Comparison of ENCODE assay signal across 28 cellular contexts in the genomic region with DNA sequence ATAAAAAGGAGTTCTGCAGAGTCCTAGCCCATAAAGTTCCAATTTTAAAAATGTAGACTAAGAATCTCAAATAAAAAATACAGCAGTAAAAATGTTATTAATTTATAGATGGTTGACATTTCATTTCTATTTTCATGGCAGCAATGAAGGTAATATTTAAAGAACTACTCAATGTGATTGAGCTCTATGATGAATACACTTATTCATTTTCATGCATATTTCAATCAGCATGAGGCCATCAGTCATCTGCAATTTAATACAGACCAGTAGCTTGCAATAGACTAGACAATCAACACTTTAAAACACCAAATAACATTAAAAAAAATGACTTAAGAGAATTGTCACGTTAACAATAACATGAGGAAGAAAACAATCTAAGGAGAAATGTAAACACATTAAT.
"Had no signal": no experiment of that assay in that cellular context is flagged by ENCODE, and none has a peak within 500 bp of the region (broad histone marks: within the 10 kb centered on the region; RNA-seq: fewer than 3 reads in every experiment).

No MANE protein-coding gene starts in this region.

- H3K27ac ChIP-seq: stomach, suprapubic skin, testis, thoracic aorta, thyroid gland, tibial artery, tibial nerve, transverse colon, upper lobe of left lung, upper lobe of right lung, uterus, vagina had no signal

- H3K27ac Mint-ChIP-seq: stimulated activated effector memory CD8-positive, alpha-beta T cell treated with anti-CD3 and anti-CD28 coated beads, Interleukin-12 subunit alpha, Interleukin-12 subunit beta, amount 100 ng/mL, for 72 hours; stimulated activated memory B cell treated with anti-CD40 and anti-IgM and Interleukin-4, amounts not matched to agents 10 μg/mL and 1 μg/mL and 100 μg/mL, for 72 hours; stimulated activated naive B cell treated with anti-CD40 and anti-IgM and Interleukin-4, amounts not matched to agents 10 μg/mL and 1 μg/mL and 100 μg/mL, for 72 hours; stimulated activated naive CD8-positive, alpha-beta T cell treated with anti-CD3 and anti-CD28 coated beads, Interleukin-15, amount 100 ng/mL, for 72 hours; stimulated activated naive CD8-positive, alpha-beta T cell treated with anti-CD3 and anti-CD28 coated beads, Interleukin-15, Interleukin-2, amounts not matched to agents 100 ng/mL and 50 ng/mL, for 24 hours; type B pancreatic cell had no signal

- H3K36me3 ChIP-seq: stomach, suprapubic skin, thoracic aorta, thyroid gland, tibial artery, tibial nerve, transverse colon, upper lobe of left lung, upper lobe of right lung, uterus, vagina had no signal

- DNase-seq: stimulated activated CD4-positive, alpha-beta T cell treated with anti-CD3 and anti-CD28 coated beads, Interleukin-2, amount 100 ng/mL, for 48 hours; stimulated activated CD4-positive, alpha-beta T cell treated with anti-CD3 and anti-CD28 coated beads, Interleukin-4, amount 100 ng/mL, for 1 hour; stimulated activated CD4-positive, alpha-beta T cell treated with anti-CD3 and anti-CD28 coated beads, Interleukin-4, amount 100 ng/mL, for 24 hours; stimulated activated CD4-positive, alpha-beta T cell treated with anti-CD3 and anti-CD28 coated beads, Interleukin-4, amount 100 ng/mL, for 4 hours; stimulated activated CD8-positive, alpha-beta memory T cell treated with anti-CD3 and anti-CD28 coated beads, Interleukin-4, amount 100 ng/mL, for 48 hours; stimulated activated naive B cell treated with anti-CD40 and anti-IgM and Interleukin-4, amounts not matched to agents 10 μg/mL and 1 μg/mL and 100 μg/mL, for 72 hours; stimulated activated naive CD4-positive, alpha-beta T cell; stimulated activated naive CD4-positive, alpha-beta T cell treated with Interleukin-2 at 50 U/mL for 16 hours; stimulated activated naive CD8-positive, alpha-beta T cell treated with anti-CD3 and anti-CD28 coated beads, Interleukin-15, amount 100 ng/mL, for 72 hours; stimulated activated naive CD8-positive, alpha-beta T cell treated with anti-CD3 and anti-CD28 coated beads, Interleukin-15, Interleukin-2, amounts not matched to agents 100 U/mL and 50 U/mL, for 24 hours; stomach; substantia nigra; testis; thyroid gland; tibial artery; transverse colon; trophoblast cell; upper lobe of left lung; upper lobe of right lung; uterus had no signal

- ATAC-seq: stimulated activated effector memory CD8-positive, alpha-beta T cell treated with anti-CD3 and anti-CD28 coated beads, Interleukin-12 subunit alpha, Interleukin-12 subunit beta, amount 100 ng/mL, for 72 hours; stimulated activated memory B cell treated with anti-CD40 and anti-IgM and Interleukin-4, amounts not matched to agents 10 μg/mL and 1 μg/mL and 100 μg/mL, for 72 hours; stimulated activated naive B cell treated with anti-CD40 and anti-IgM and Interleukin-4, amounts not matched to agents 10 μg/mL and 1 μg/mL and 100 μg/mL, for 72 hours; stimulated activated naive CD8-positive, alpha-beta T cell treated with anti-CD3 and anti-CD28 coated beads, Interleukin-15, amount 100 ng/mL, for 72 hours; stimulated activated naive CD8-positive, alpha-beta T cell treated with anti-CD3 and anti-CD28 coated beads, Interleukin-15, Interleukin-2, amounts not matched to agents 100 U/mL and 50 U/mL, for 24 hours; upper lobe of right lung had no signal

- H3K9me3 Mint-ChIP-seq: stimulated activated naive CD8-positive, alpha-beta T cell treated with anti-CD3 and anti-CD28 coated beads, Interleukin-15, amount 100 ng/mL, for 72 hours; stimulated activated naive CD8-positive, alpha-beta T cell treated with anti-CD3 and anti-CD28 coated beads, Interleukin-15, Interleukin-2, amounts not matched to agents 100 ng/mL and 50 ng/mL, for 24 hours; type B pancreatic cell had no signal

- H3K4me1 ChIP-seq: stomach, suprapubic skin, testis, thyroid gland, tibial artery, tibial nerve, transverse colon, upper lobe of left lung, upper lobe of right lung, uterus, vagina had no signal

- H3K36me3 Mint-ChIP-seq: stimulated activated effector memory CD8-positive, alpha-beta T cell treated with anti-CD3 and anti-CD28 coated beads, Interleukin-12 subunit alpha, Interleukin-12 subunit beta, amount 100 ng/mL, for 72 hours; stimulated activated memory B cell treated with anti-CD40 and anti-IgM and Interleukin-4, amounts not matched to agents 10 μg/mL and 1 μg/mL and 100 μg/mL, for 72 hours; stimulated activated naive B cell treated with anti-CD40 and anti-IgM and Interleukin-4, amounts not matched to agents 10 μg/mL and 1 μg/mL and 100 μg/mL, for 72 hours; type B pancreatic cell had no signal

- H3K27me3 Mint-ChIP-seq: stimulated activated naive B cell treated with anti-CD40 and anti-IgM and Interleukin-4, amounts not matched to agents 10 μg/mL and 1 μg/mL and 100 μg/mL, for 72 hours; stimulated activated naive CD8-positive, alpha-beta T cell treated with anti-CD3 and anti-CD28 coated beads, Interleukin-15, amount 100 ng/mL, for 72 hours; stimulated activated naive CD8-positive, alpha-beta T cell treated with anti-CD3 and anti-CD28 coated beads, Interleukin-15, Interleukin-2, amounts not matched to agents 100 ng/mL and 50 ng/mL, for 24 hours had no signal

- H3K4me3 Mint-ChIP-seq: stimulated activated effector memory CD8-positive, alpha-beta T cell treated with anti-CD3 and anti-CD28 coated beads, Interleukin-12 subunit alpha, Interleukin-12 subunit beta, amount 100 ng/mL, for 72 hours; stimulated activated memory B cell treated with anti-CD40 and anti-IgM and Interleukin-4, amounts not matched to agents 10 μg/mL and 1 μg/mL and 100 μg/mL, for 72 hours; stimulated activated naive B cell treated with anti-CD40 and anti-IgM and Interleukin-4, amounts not matched to agents 10 μg/mL and 1 μg/mL and 100 μg/mL, for 72 hours; stimulated activated naive CD8-positive, alpha-beta T cell treated with anti-CD3 and anti-CD28 coated beads, Interleukin-15, amount 100 ng/mL, for 72 hours; stimulated activated naive CD8-positive, alpha-beta T cell treated with anti-CD3 and anti-CD28 coated beads, Interleukin-15, Interleukin-2, amounts not matched to agents 100 ng/mL and 50 ng/mL, for 24 hours; type B pancreatic cell had no signal

- H3K9me3 ChIP-seq: stomach, suprapubic skin, testis, thoracic aorta, thyroid gland, tibial artery, tibial nerve, transverse colon, upper lobe of left lung, upper lobe of right lung, uterus, vagina had no signal

- H3K4me1 Mint-ChIP-seq: stimulated activated effector memory CD8-positive, alpha-beta T cell treated with anti-CD3 and anti-CD28 coated beads, Interleukin-12 subunit alpha, Interleukin-12 subunit beta, amount 100 ng/mL, for 72 hours; stimulated activated memory B cell treated with anti-CD40 and anti-IgM and Interleukin-4, amounts not matched to agents 10 μg/mL and 1 μg/mL and 100 μg/mL, for 72 hours; stimulated activated naive B cell treated with anti-CD40 and anti-IgM and Interleukin-4, amounts not matched to agents 10 μg/mL and 1 μg/mL and 100 μg/mL, for 72 hours; stimulated activated naive CD8-positive, alpha-beta T cell treated with anti-CD3 and anti-CD28 coated beads, Interleukin-15, amount 100 ng/mL, for 72 hours had no signal

- H3K27me3 ChIP-seq: stomach, suprapubic skin, testis, thyroid gland, tibial artery, tibial nerve, transverse colon, upper lobe of left lung, upper lobe of right lung, uterus, vagina had no signal

- H3K4me3 ChIP-seq: stomach, suprapubic skin, testis, thoracic aorta, thyroid gland, tibial artery, tibial nerve, transverse colon, upper lobe of left lung, upper lobe of right lung, uterus, vagina had no signal
